18 cellular contexts compared by ENCODE assay signal in genomic region chr6:110544472-110544871, GRCh38.
DNase-seq lines count a peak whose midpoint lies in the region; ATAC-seq and TF ChIP-seq lines count a peak whose summit lies in the region.
"Had no signal": no experiment of that assay in that cellular context is flagged by ENCODE, and none has a peak within 500 bp of the region (broad histone marks: within the 10 kb centered on the region; RNA-seq: fewer than 3 reads in every experiment).

No MANE protein-coding gene starts in this region.

- no peak overlapping the region for H3K27ac ChIP-seq in coronary artery
- H3K27ac ChIP-seq: GM23248, neural progenitor cell, tibial artery had no signal

- H3K4me1 Mint-ChIP-seq in activated T-cell treated with anti-CD3 and anti-CD28 coated beads, Interleukin-2, amount 50 U/mL, for 4 hours (ENCODE audit: low read depth) = peaks cover 10% of the 10 kb centered on the region
- H3K4me1 Mint-ChIP-seq in stimulated activated effector memory CD8-positive, alpha-beta T cell treated with anti-CD3 and anti-CD28 coated beads, Interleukin-12 subunit alpha, Interleukin-12 subunit beta, amount 100 ng/mL, for 72 hours = peaks cover 24% of the 10 kb centered on the region

- no peaks in the 10 kb centered on the region for H3F3A ChIP-seq in Loucy (ENCODE audit: low read depth)

- peaks cover 29% of the 10 kb centered on the region for H3K4me1 ChIP-seq in Loucy (ENCODE audit: insufficient read depth, low read length, poor library complexity, severe bottlenecking)
- H3K4me1 ChIP-seq: neural progenitor cell had no signal

- H2AFZ ChIP-seq in Loucy (ENCODE audit: low read length) = peak overlapping the region; percentile 3; the same call in 1 of the 2 replicates
- H2AFZ ChIP-seq: GM23248, neural progenitor cell had no signal

- peaks cover 13% of the 10 kb centered on the region; the same call in 1 of the 2 replicates for H3K9me3 ChIP-seq in Loucy (ENCODE audit: insufficient read depth, low read depth, low read length)

- no peaks in the 10 kb centered on the region for H3K79me2 ChIP-seq in Loucy (ENCODE audit: insufficient read depth, low read length)

- H3K9me2 ChIP-seq in Loucy (replicated peaks; ENCODE audit: low read depth, low read length) = no peaks in the 10 kb centered on the region

- H3K36me3 ChIP-seq in Loucy (ENCODE audit: insufficient read depth, low read length) = no peaks in the 10 kb centered on the region; the same call in 1 of the 2 replicates
- H3K36me3 ChIP-seq: neural progenitor cell, tibial artery had no signal

- H3K4me3 ChIP-seq in Loucy (ENCODE audit: low read length, poor library complexity, severe bottlenecking) = no peak overlapping the region
- no peak overlapping the region for H3K4me3 ChIP-seq in coronary artery
- H3K4me3 ChIP-seq: GM23248, neural progenitor cell, tibial artery had no signal

- H3K4me3 Mint-ChIP-seq in activated T-cell treated with anti-CD3 and anti-CD28 coated beads, Interleukin-2, amount 50 U/mL, for 4 hours = peak overlapping the region; percentile 42
- peak overlapping the region; percentile 60 for H3K4me3 Mint-ChIP-seq in stimulated activated effector memory CD8-positive, alpha-beta T cell treated with anti-CD3 and anti-CD28 coated beads, Interleukin-12 subunit alpha, Interleukin-12 subunit beta, amount 100 ng/mL, for 72 hours
- H3K4me3 Mint-ChIP-seq: neural progenitor cell had no signal

- ATAC-seq in activated T-cell treated with anti-CD3 and anti-CD28 coated beads, Interleukin-2, amount 50 U/mL, for 4 hours = no peak
- peak; percentile 36 for ATAC-seq in stimulated activated effector memory CD8-positive, alpha-beta T cell treated with anti-CD3 and anti-CD28 coated beads, Interleukin-12 subunit alpha, Interleukin-12 subunit beta, amount 100 ng/mL, for 72 hours
- no peak for ATAC-seq in stimulated activated naive CD8-positive, alpha-beta T cell treated with anti-CD3 and anti-CD28 coated beads, Interleukin-15, Interleukin-2, amounts not matched to agents 100 U/mL and 50 U/mL, for 24 hours

- H3K27ac Mint-ChIP-seq in stimulated activated effector memory CD8-positive, alpha-beta T cell treated with anti-CD3 and anti-CD28 coated beads, Interleukin-12 subunit alpha, Interleukin-12 subunit beta, amount 100 ng/mL, for 72 hours = peak overlapping the region; percentile 52

- H3K36me3 Mint-ChIP-seq in activated T-cell treated with anti-CD3 and anti-CD28 coated beads, Interleukin-2, amount 50 U/mL, for 4 hours (ENCODE audit: insufficient read depth) = no peaks in the 10 kb centered on the region
- no peaks in the 10 kb centered on the region for H3K36me3 Mint-ChIP-seq in stimulated activated effector memory CD8-positive, alpha-beta T cell treated with anti-CD3 and anti-CD28 coated beads, Interleukin-12 subunit alpha, Interleukin-12 subunit beta, amount 100 ng/mL, for 72 hours
- H3K36me3 Mint-ChIP-seq: neural progenitor cell had no signal

- H3K4me2 ChIP-seq in Loucy (ENCODE audit: low read depth, low read length, poor library complexity, severe bottlenecking) = no peak overlapping the region
- H3K4me2 ChIP-seq: neural progenitor cell had no signal

- peaks cover 2% of the 10 kb centered on the region for H3K27me3 Mint-ChIP-seq in activated T-cell treated with anti-CD3 and anti-CD28 coated beads, Interleukin-2, amount 50 U/mL, for 4 hours (ENCODE audit: low read depth)

- no peak for TF ChIP-seq CTCF in Loucy (conservative IDR thresholded peaks at IDR 0.05; ENCODE audit: low read length)
- TF ChIP-seq CTCF in coronary artery (IDR thresholded peaks at IDR 0.05) = no peak

- H4K20me1 ChIP-seq in Loucy (ENCODE audit: insufficient read depth, low read length, poor library complexity, severe bottlenecking) = no peaks in the 10 kb centered on the region

- DNase-seq in activated T-cell treated with anti-CD3 and anti-CD28 coated beads, Interleukin-2, amount 50 U/mL, for 4 hours = no peak
- no peak for DNase-seq in activated T-cell treated with anti-CD3 and anti-CD28 coated beads, Interleukin-2, amount 50 U/mL, for 48 hours
- peak; percentile 59 for DNase-seq in coronary artery (ENCODE audit: low spot score)
- no peak for DNase-seq in stimulated activated effector memory CD8-positive, alpha-beta T cell treated with anti-CD3 and anti-CD28 coated beads, Interleukin-12 subunit alpha, Interleukin-12 subunit beta, amount 100 ng/mL, for 72 hours (ENCODE audit: low spot score in 2 of 2)
- DNase-seq in stimulated activated naive CD8-positive, alpha-beta T cell treated with anti-CD3 and anti-CD28 coated beads, Interleukin-15, Interleukin-2, amounts not matched to agents 100 U/mL and 50 U/mL, for 24 hours = no peak
- DNase-seq in activated effector memory CD4-positive, alpha-beta T cell treated with anti-CD3 and anti-CD28 coated beads, Interleukin-2, amount 50 U/mL, for 16 hours = no peak
- no peak for DNase-seq in NCI-H748 (lab: John Stamatoyannopoulos, UW; ENCODE audit: unreplicated experiment)
- DNase-seq: activated CD4-positive, alpha-beta T cell treated with anti-CD3 and anti-CD28 coated beads, Interleukin-2, amount 50 U/mL, for 48 hours; activated naive CD4-positive, alpha-beta T cell treated with anti-CD3 and anti-CD28 coated beads, Interleukin-2, amount 50 U/mL, for 16 hours; GM23248; mammary epithelial cell; NCI-H2081; NCI-H774; stimulated activated CD4-positive, alpha-beta T cell treated with anti-CD3 and anti-CD28 coated beads, Interleukin-2, amount 100 ng/mL, for 24 hours; T1000; tibial artery had no signal

- no peak overlapping the region for H3K9ac ChIP-seq in Loucy (ENCODE audit: low read depth, low read length, poor library complexity, severe bottlenecking)
- H3K9ac ChIP-seq: GM23248, neural progenitor cell had no signal

- H3K9me3 Mint-ChIP-seq in activated T-cell treated with anti-CD3 and anti-CD28 coated beads, Interleukin-2, amount 50 U/mL, for 4 hours = peaks cover 5% of the 10 kb centered on the region
- H3K9me3 Mint-ChIP-seq in stimulated activated effector memory CD8-positive, alpha-beta T cell treated with anti-CD3 and anti-CD28 coated beads, Interleukin-12 subunit alpha, Interleukin-12 subunit beta, amount 100 ng/mL, for 72 hours = peaks cover 4% of the 10 kb centered on the region

- H3K27me3 ChIP-seq in Loucy (ENCODE audit: insufficient read depth, low read length, poor library complexity, severe bottlenecking) = no peaks in the 10 kb centered on the region
- H3K27me3 ChIP-seq: neural progenitor cell had no signal
